ENCODE assay signal across 33 cellular contexts in the genomic region with DNA sequence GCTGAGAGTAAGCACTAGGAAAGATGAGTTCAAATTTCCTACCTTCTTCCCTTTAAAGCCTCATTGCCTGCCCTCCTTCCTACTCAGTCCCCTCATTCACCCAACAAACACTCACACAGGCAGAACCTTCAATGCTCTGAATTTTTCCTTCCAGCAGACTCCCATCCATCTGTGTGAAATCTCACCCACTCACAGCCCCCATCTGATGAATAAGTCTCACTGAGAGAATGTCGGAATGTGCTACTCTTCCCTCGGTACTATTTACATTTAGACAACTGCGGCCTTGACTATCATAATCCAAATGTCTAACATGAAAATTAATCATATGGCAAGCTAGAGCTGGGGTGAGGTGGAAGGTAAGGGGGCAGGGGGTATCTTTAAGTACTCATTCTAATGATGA. TPM values are rescaled to one million over a fixed set of nuclear protein-coding genes. Genes with fewer than 3 reads are reported as not detected.
"Had no signal": no experiment of that assay in that cellular context is flagged by ENCODE, and none has a peak within 500 bp of the region (broad histone marks: within the 10 kb centered on the region; RNA-seq: fewer than 3 reads in every experiment).

No MANE protein-coding gene starts in this region.

- H3K36me3 ChIP-seq: colonic mucosa, gastrocnemius medialis, left lung had no signal

- H3K27ac Mint-ChIP-seq: dendritic cell treated with granulocyte-macrophage colony-stimulating factor and Interleukin-4, amounts not matched to agents 40 ng/mL and 50 ng/mL, for 4 days; effector memory CD8-positive, alpha-beta T cell; endodermal cell; naive thymus-derived CD4-positive, alpha-beta T cell had no signal

- H3K9me3 Mint-ChIP-seq: dendritic cell treated with granulocyte-macrophage colony-stimulating factor and Interleukin-4, amounts not matched to agents 40 ng/mL and 50 ng/mL, for 4 days; effector memory CD8-positive, alpha-beta T cell; naive thymus-derived CD4-positive, alpha-beta T cell had no signal

- DNase-seq: colonic mucosa; cortex of kidney; effector CD8-positive, alpha-beta T cell; effector memory CD8-positive, alpha-beta T cell; endodermal cell; erythroblast; esophagus squamous epithelium; foreskin fibroblast; foreskin melanocyte; gastrocnemius medialis; glutamatergic neuron; heart right ventricle; hippocampal formation; left cardiac atrium; left lung; left ventricle myocardium superior; lower lobe of right lung; mesenchymal stem cell; midbrain; naive thymus-derived CD4-positive, alpha-beta T cell had no signal

- H3K9me3 ChIP-seq: colonic mucosa, esophagus squamous epithelium, gastrocnemius medialis, heart right ventricle, left lung, lower lobe of right lung had no signal

- H3K27ac ChIP-seq: colonic mucosa, epithelial cell of prostate, esophagus squamous epithelium, gastrocnemius medialis, heart right ventricle, left lung, lower lobe of right lung had no signal

- H3K4me3 ChIP-seq: colonic mucosa, esophagus squamous epithelium, gastrocnemius medialis, heart right ventricle, left lung, lower lobe of right lung had no signal

- FAIRE-seq: endometrium, islet of Langerhans, keratinocyte had no signal

- ATAC-seq: effector memory CD8-positive, alpha-beta T cell; esophagus mucosa; gastrocnemius medialis; heart right ventricle; left cardiac atrium; left lung; left ventricle myocardium superior; lower lobe of right lung; naive thymus-derived CD4-positive, alpha-beta T cell had no signal

- H3K27me3 Mint-ChIP-seq: dendritic cell treated with granulocyte-macrophage colony-stimulating factor and Interleukin-4, amounts not matched to agents 40 ng/mL and 50 ng/mL, for 4 days; effector memory CD8-positive, alpha-beta T cell; naive thymus-derived CD4-positive, alpha-beta T cell had no signal

- H3K4me3 Mint-ChIP-seq: dendritic cell treated with granulocyte-macrophage colony-stimulating factor and Interleukin-4, amounts not matched to agents 40 ng/mL and 50 ng/mL, for 4 days; effector memory CD8-positive, alpha-beta T cell; endodermal cell; naive thymus-derived CD4-positive, alpha-beta T cell had no signal

- H3K4me1 ChIP-seq: colonic mucosa, esophagus squamous epithelium, gastrocnemius medialis, heart right ventricle, left lung, lower lobe of right lung had no signal

- H3K27me3 ChIP-seq: colonic mucosa, esophagus squamous epithelium, gastrocnemius medialis had no signal

RNA-seq across cellular contexts. Expression of a gene that starts 19.4 kb away (rescaled TPM):
- total RNA-seq: dermis microvascular lymphatic vessel endothelial cell; endodermal cell; esophagus mucosa; esophagus squamous epithelium; glomerular endothelial cell; heart right ventricle; left ventricle myocardium superior; lower leg skin; lower lobe of right lung; lung microvascular endothelial cell; mononuclear cell; naive thymus-derived CD4-positive, alpha-beta T cell had no signal
- polyA plus RNA-seq: keratinocyte; naive thymus-derived CD4-positive, alpha-beta T cell had no signal

RNA-seq across cellular contexts. Expression of a gene that starts 36.4 kb away (rescaled TPM):
- total RNA-seq: colonic mucosa; dermis microvascular lymphatic vessel endothelial cell; endodermal cell; esophagus mucosa; esophagus squamous epithelium; gastrocnemius medialis; glomerular endothelial cell; heart right ventricle; kidney epithelial cell; left cardiac atrium; left lung; left ventricle myocardium superior; lower leg skin; lower lobe of right lung; lung microvascular endothelial cell; mononuclear cell; mucosa of gallbladder; naive thymus-derived CD4-positive, alpha-beta T cell had no signal
- polyA plus RNA-seq: keratinocyte had no signal
